In genomic region chr3:38738630-38739395, GRCh38 we compare ENCODE assay signal across 8 cellular contexts.
DNase-seq lines count a peak whose midpoint lies in the region; ATAC-seq and TF ChIP-seq lines count a peak whose summit lies in the region.

No MANE protein-coding gene starts in this region.

- no peaks in the 10 kb centered on the region for H3K4me1 ChIP-seq in heart left ventricle
- no peaks in the 10 kb centered on the region for H3K4me1 ChIP-seq in ascending aorta
- H3K4me1 ChIP-seq in liver (ENCODE audit: control insufficient read depth in 4 of 4, insufficient read depth in 4 of 4, low read length in 3 of 4), result no peaks in the 10 kb centered on the region

- intact Hi-C loops in heart left ventricle (cut with DNase I), result loop anchor here in 4 of 10 donors (5.0 kb wide), 1 partner anchor 103 kb away; no protein-coding TSS in a partner anchor
- intact Hi-C loops in Right ventricle myocardium inferior (cut with DNase I), result loop anchor here (5.0 kb wide), 1 partner anchor 103 kb away; no protein-coding TSS in a partner anchor
- intact Hi-C loops in ascending aorta (cut with DNase I), result no loop called here

- H3K27me3 ChIP-seq in heart left ventricle (no peaks in the 10 kb centered on the region), MG63 (no peaks in the 10 kb centered on the region), ascending aorta (no peaks in the 10 kb centered on the region), liver (ENCODE audit: control insufficient read depth in 4 of 4, insufficient read depth in 4 of 4, low read length in 3 of 4) (no peaks in the 10 kb centered on the region)

- no peak overlapping the region for H3K9ac ChIP-seq in liver (ENCODE audit: low read depth in 1 of 2, low read length in 2 of 2)

- H3K9me3 ChIP-seq in heart left ventricle, result no peaks in the 10 kb centered on the region
- H3K9me3 ChIP-seq in MG63, result no peaks in the 10 kb centered on the region
- H3K9me3 ChIP-seq in ascending aorta, result no peaks in the 10 kb centered on the region
- no peaks in the 10 kb centered on the region for H3K9me3 ChIP-seq in liver (ENCODE audit: control insufficient read depth in 4 of 4, low read length in 3 of 4)

- peak; percentile 32 to 58 for TF ChIP-seq RAD21 in liver (IDR thresholded peaks at IDR 0.05)

- TF ChIP-seq CTCF in heart left ventricle (IDR thresholded peaks at IDR 0.05) (peak; percentile 21 to 60 (median 38)), ascending aorta (IDR thresholded peaks at IDR 0.05) (peak in 2 of 3 experiments; percentile 9 to 28), liver (IDR thresholded peaks at IDR 0.05; ENCODE audit: low read depth, low read length, missing input control) (peak; percentile 13)

- 48 to 61% (median 50%) methylated on average over 11 to 13 of the region's 13 CpGs for WGBS in heart left ventricle, 4 donors
- 52% methylated on average over 13 of the region's 13 CpGs for WGBS in liver

- H3K27ac ChIP-seq in heart left ventricle, result no peak overlapping the region
- H3K27ac ChIP-seq in ascending aorta, result no peak overlapping the region
- no peak overlapping the region for H3K27ac ChIP-seq in liver (ENCODE audit: low read depth in 1 of 2, low read length in 2 of 2)

- H3K4me3 ChIP-seq in heart left ventricle (no peak overlapping the region), MG63 (no peak overlapping the region), ascending aorta (no peak overlapping the region), liver (ENCODE audit: low read depth in 1 of 3, low read length in 3 of 3) (no peak overlapping the region)

- peak in 2 of 4 donors; percentile 42 for ATAC-seq in heart left ventricle
- ATAC-seq in Right ventricle myocardium inferior, result no peak
- ATAC-seq in HG03565 (IDR thresholded peaks at IDR 0.05; ENCODE audit: unreplicated experiment), result no peak
- no peak for ATAC-seq in GM19467 (IDR thresholded peaks at IDR 0.05; ENCODE audit: unreplicated experiment)

- DNase-seq in heart left ventricle (no peak), Right ventricle myocardium inferior (ENCODE audit: missing footprints) (no peak), MG63 (peak; percentile 9), ascending aorta (ENCODE audit: low spot score in 2 of 2) (no peak), GF-D8 (lab: John Stamatoyannopoulos, UW) (no peak)

- TF ChIP-seq POLR2A in heart left ventricle (IDR thresholded peaks at IDR 0.05), result no peak

- H3K36me3 ChIP-seq in heart left ventricle, result no peaks in the 10 kb centered on the region
- H3K36me3 ChIP-seq in MG63, result no peaks in the 10 kb centered on the region
- H3K36me3 ChIP-seq in ascending aorta, result no peaks in the 10 kb centered on the region
- H3K36me3 ChIP-seq in liver (ENCODE audit: control insufficient read depth in 4 of 4, insufficient read depth in 3 of 4, low read depth in 1 of 4, low read length in 3 of 4), result no peaks in the 10 kb centered on the region

TF ChIP-seq in liver, 16 proteins besides CTCF, POLR2A, EP300 and RAD21:
- TF ChIP-seq ZBTB33 (IDR thresholded peaks at IDR 0.05) (no peak), ATF3 (IDR thresholded peaks at IDR 0.05) (no peak), FOXA2 (IDR thresholded peaks at IDR 0.05) (no peak), FOXA1 (IDR thresholded peaks at IDR 0.05) (no peak), EGR1 (IDR thresholded peaks at IDR 0.05; ENCODE audit: low read depth in 2 of 2) (no peak), TAF1 (conservative IDR thresholded peaks at IDR 0.05) (no peak), YY1 (IDR thresholded peaks at IDR 0.05) (no peak), GABPA (IDR thresholded peaks at IDR 0.05 in 1 of 2, conservative IDR thresholded peaks at IDR 0.05 in 1 of 2) (no peak), HNF4G (IDR thresholded peaks at IDR 0.05) (no peak), HNF4A (conservative IDR thresholded peaks at IDR 0.05) (no peak), RXRA (IDR thresholded peaks at IDR 0.05) (no peak), MAX (IDR thresholded peaks at IDR 0.05) (no peak), REST (IDR thresholded peaks at IDR 0.05) (no peak), NR2F2 (IDR thresholded peaks at IDR 0.05) (no peak), SP1 (IDR thresholded peaks at IDR 0.05) (no peak), JUND (IDR thresholded peaks at IDR 0.05) (no peak)
TF ChIP-seq in liver: peak in this region for 0.
